ENCODE assay signal across 25 cellular contexts in the genomic region with DNA sequence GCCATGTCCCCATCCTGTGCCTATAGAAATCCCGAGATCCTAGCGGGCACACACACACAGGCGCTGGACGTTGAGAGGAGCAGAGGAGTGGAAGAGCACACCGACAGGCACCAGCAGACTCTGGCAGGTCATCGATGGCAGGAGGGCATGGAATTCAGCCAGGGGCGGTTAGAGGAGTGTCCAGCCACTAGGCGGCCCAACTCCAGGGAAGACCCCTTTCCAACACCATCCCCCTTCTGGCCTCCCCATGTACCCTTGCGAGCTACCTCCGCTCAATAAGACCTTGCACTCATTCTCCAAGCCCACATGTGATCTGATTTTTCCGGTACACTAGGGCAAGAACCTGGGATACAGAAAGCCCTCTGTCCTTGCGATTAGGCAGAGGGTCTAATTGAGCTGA.
DNase-seq lines count a peak whose midpoint lies in the region; ATAC-seq and TF ChIP-seq lines count a peak whose summit lies in the region.
"Had no signal": no experiment of that assay in that cellular context is flagged by ENCODE, and none has a peak within 500 bp of the region (broad histone marks: within the 10 kb centered on the region; RNA-seq: fewer than 3 reads in every experiment).

No MANE protein-coding gene starts in this region.

- no peaks in the 10 kb centered on the region for H3K9me3 ChIP-seq in HUES6 (ENCODE audit: control insufficient read depth, insufficient read depth, low read depth, low read length)
- H3K9me3 ChIP-seq in upper lobe of left lung, result peaks cover 0 to 7% (median 0%) of the 10 kb centered on the region in 4 donors
- H3K9me3 ChIP-seq in CD4-positive, alpha-beta T cell (ENCODE audit: control insufficient read depth, low read length), result peaks cover 4% of the 10 kb centered on the region
- H3K9me3 ChIP-seq: A549; BE2C; BLaER1 treated with 17β-estradiol and CSF1 and Interleukin-3, amounts not matched to agents 10 nM and 100 nM; HAP-1 had no signal

- H3K4me3 Mint-ChIP-seq in natural killer cell treated with Interleukin-12 subunit alpha and Interleukin-12 subunit beta and Interleukin-15 and Interleukin-18, amount 100 ng/mL, for 72 hours, result no peak overlapping the region
- H3K4me3 Mint-ChIP-seq in natural killer cell, result no peak overlapping the region
- H3K4me3 Mint-ChIP-seq in CD4-positive, alpha-beta T cell, result no peak overlapping the region
- H3K4me3 Mint-ChIP-seq: CD14-positive monocyte; CD4-positive, alpha-beta memory T cell; HFFc6 had no signal

- POLR2A ChIA-PET in CD4-positive, alpha-beta T cell (lab: Charles Lee), result no interaction called here

- DNase-seq in natural killer cell treated with Interleukin-12 subunit alpha and Interleukin-12 subunit beta and Interleukin-15 and Interleukin-18, amount 100 ng/mL, for 72 hours (ENCODE audit: low spot score), result no peak
- no peak for DNase-seq in natural killer cell
- peak; percentile 27 for DNase-seq in mesendoderm
- DNase-seq in upper lobe of left lung, result no peak
- DNase-seq in CD4-positive, alpha-beta T cell, result no peak
- no peak for DNase-seq in A172 (ENCODE audit: low spot score)
- DNase-seq: ACHN; AML-193; BE2C; Calu3; CD4-positive, alpha-beta memory T cell; COR-L47; DMS53; DMS79 treated with DMSO at 0.1 percent for 48 hours; GDM1; GM23248; HFFc6 had no signal

- no peak for TF ChIP-seq POLR2A in upper lobe of left lung (IDR thresholded peaks at IDR 0.05)

- H3K4me3 ChIP-seq in HUES6 (ENCODE audit: low read depth, low read length) (peak overlapping the region; percentile 24; the same call in 1 of the 2 replicates), mesendoderm (ENCODE audit: low read length) (no peak overlapping the region), upper lobe of left lung (no peak overlapping the region)
- H3K4me3 ChIP-seq: A549; BLaER1 treated with 17β-estradiol and CSF1 and Interleukin-3, amounts not matched to agents 10 nM and 100 nM; GM12878; GM23248; HAP-1 had no signal

- H2AK5ac ChIP-seq in mesendoderm (ENCODE audit: low read length), result no peak overlapping the region

- no peak overlapping the region for H3K4ac ChIP-seq in mesendoderm (ENCODE audit: low read depth, low read length)

- intact Hi-C loops in natural killer cell (cut with micrococcal nuclease), result no loop called here
- intact Hi-C loops in CD4-positive, alpha-beta T cell (cut with DNase I, micrococcal nuclease), result no loop called here

- no peak overlapping the region for H3K18ac ChIP-seq in mesendoderm (ENCODE audit: low read length)

- H3K9ac ChIP-seq in HUES6 (ENCODE audit: low read length) (no peak overlapping the region), mesendoderm (ENCODE audit: low read length) (no peak overlapping the region)
- H3K9ac ChIP-seq: BLaER1 treated with 17β-estradiol and CSF1 and Interleukin-3, amounts not matched to agents 10 nM and 100 nM; GM23248 had no signal

- no peak overlapping the region for H2BK15ac ChIP-seq in mesendoderm (replicated peaks; ENCODE audit: low read depth)

- no peaks in the 10 kb centered on the region for H3K79me2 ChIP-seq in mesendoderm (ENCODE audit: control insufficient read depth, insufficient read depth, low read length)

- no peak overlapping the region for H4K5ac ChIP-seq in mesendoderm (ENCODE audit: low read length)

- no peak overlapping the region for H3K56ac ChIP-seq in mesendoderm (ENCODE audit: low read length)

- TF ChIP-seq EP300 in upper lobe of left lung (IDR thresholded peaks at IDR 0.05), result no peak

- no CpG with 5 or more reads among the region's 12 CpGs for WGBS in mesendoderm (ENCODE audit: extremely low coverage, insufficient coverage, low lambda C conversion rate)
- WGBS in upper lobe of left lung, 2 donors, result 88 to 90% methylated on average over 9 to 12 of the region's 12 CpGs

- H3K4me1 Mint-ChIP-seq in natural killer cell treated with Interleukin-12 subunit alpha and Interleukin-12 subunit beta and Interleukin-15 and Interleukin-18, amount 100 ng/mL, for 72 hours (ENCODE audit: low read depth in 2 of 2), result no peaks in the 10 kb centered on the region
- H3K4me1 Mint-ChIP-seq in natural killer cell, result no peaks in the 10 kb centered on the region
- no peaks in the 10 kb centered on the region for H3K4me1 Mint-ChIP-seq in CD4-positive, alpha-beta T cell (ENCODE audit: low read depth)
- H3K4me1 Mint-ChIP-seq: CD14-positive monocyte; CD4-positive, alpha-beta memory T cell had no signal

- H3K27ac ChIP-seq in HUES6 (ENCODE audit: low read depth, low read length), result no peak overlapping the region
- H3K27ac ChIP-seq in mesendoderm (ENCODE audit: low read depth, low read length), result no peak overlapping the region
- H3K27ac ChIP-seq in upper lobe of left lung, result no peak overlapping the region
- no peak overlapping the region for H3K27ac ChIP-seq in CD4-positive, alpha-beta T cell (ENCODE audit: low read depth, low read length)
- H3K27ac ChIP-seq: 22Rv1; A549; BLaER1 treated with 17β-estradiol and CSF1 and Interleukin-3, amounts not matched to agents 10 nM and 100 nM; GM23248 had no signal

- H3K27me3 ChIP-seq in HUES6 (ENCODE audit: control insufficient read depth, insufficient read depth, low read length) (no peaks in the 10 kb centered on the region), mesendoderm (ENCODE audit: insufficient read depth, low read length, poor library complexity) (no peaks in the 10 kb centered on the region), upper lobe of left lung (no peaks in the 10 kb centered on the region)
- H3K27me3 ChIP-seq in CD4-positive, alpha-beta T cell (ENCODE audit: control insufficient read depth, insufficient read depth, low read length), result no peaks in the 10 kb centered on the region
- H3K27me3 ChIP-seq: BE2C; BLaER1 treated with 17β-estradiol and CSF1 and Interleukin-3, amounts not matched to agents 10 nM and 100 nM had no signal

- no peaks in the 10 kb centered on the region for H3K36me3 Mint-ChIP-seq in natural killer cell treated with Interleukin-12 subunit alpha and Interleukin-12 subunit beta and Interleukin-15 and Interleukin-18, amount 100 ng/mL, for 72 hours
- no peaks in the 10 kb centered on the region for H3K36me3 Mint-ChIP-seq in natural killer cell
- no peaks in the 10 kb centered on the region for H3K36me3 Mint-ChIP-seq in CD4-positive, alpha-beta T cell (ENCODE audit: low read depth)
- H3K36me3 Mint-ChIP-seq: CD14-positive monocyte; CD4-positive, alpha-beta memory T cell had no signal

- H3K23ac ChIP-seq in mesendoderm (ENCODE audit: low read length), result no peak overlapping the region

- TF ChIP-seq CTCF in natural killer cell (IDR thresholded peaks at IDR 0.05) (no peak), upper lobe of left lung (IDR thresholded peaks at IDR 0.05) (no peak)
- no peak for TF ChIP-seq CTCF in CD4-positive, alpha-beta T cell (IDR thresholded peaks at IDR 0.05)

- H3K27me3 Mint-ChIP-seq in natural killer cell treated with Interleukin-12 subunit alpha and Interleukin-12 subunit beta and Interleukin-15 and Interleukin-18, amount 100 ng/mL, for 72 hours, result no peaks in the 10 kb centered on the region
- H3K27me3 Mint-ChIP-seq in natural killer cell (ENCODE audit: low read depth in 2 of 2), result no peaks in the 10 kb centered on the region
- no peaks in the 10 kb centered on the region for H3K27me3 Mint-ChIP-seq in CD4-positive, alpha-beta T cell
- H3K27me3 Mint-ChIP-seq: CD4-positive, alpha-beta memory T cell had no signal

- H3K36me3 ChIP-seq in HUES6 (ENCODE audit: control insufficient read depth, insufficient read depth, low read length) (no peaks in the 10 kb centered on the region), mesendoderm (ENCODE audit: control insufficient read depth, insufficient read depth, low read length) (no peaks in the 10 kb centered on the region), upper lobe of left lung (no peaks in the 10 kb centered on the region)
- H3K36me3 ChIP-seq: BE2C; BLaER1 treated with 17β-estradiol and CSF1 and Interleukin-3, amounts not matched to agents 10 nM and 100 nM; HAP-1 had no signal

- no peak overlapping the region for H3K27ac Mint-ChIP-seq in natural killer cell treated with Interleukin-12 subunit alpha and Interleukin-12 subunit beta and Interleukin-15 and Interleukin-18, amount 100 ng/mL, for 72 hours
- H3K27ac Mint-ChIP-seq in natural killer cell, result no peak overlapping the region
- no peak overlapping the region for H3K27ac Mint-ChIP-seq in CD4-positive, alpha-beta T cell
- H3K27ac Mint-ChIP-seq: CD4-positive, alpha-beta memory T cell; HFFc6 had no signal

- no peak overlapping the region for H2BK5ac ChIP-seq in mesendoderm (ENCODE audit: low read length)

- no peak overlapping the region for H2BK120ac ChIP-seq in mesendoderm (ENCODE audit: low read depth, low read length)

- peaks cover 8% of the 10 kb centered on the region for H3K9me3 Mint-ChIP-seq in natural killer cell treated with Interleukin-12 subunit alpha and Interleukin-12 subunit beta and Interleukin-15 and Interleukin-18, amount 100 ng/mL, for 72 hours
- H3K9me3 Mint-ChIP-seq in natural killer cell, result peaks cover 3 to 8% of the 10 kb centered on the region in 2 donors
- peaks cover 5% of the 10 kb centered on the region for H3K9me3 Mint-ChIP-seq in CD4-positive, alpha-beta T cell

- no peaks in the 10 kb centered on the region for H3K79me1 ChIP-seq in mesendoderm (ENCODE audit: low read length)

- CTCF ChIA-PET in CD4-positive, alpha-beta T cell (lab: Charles Lee), result no interaction called here

- peak; percentile 24 to 36 for ATAC-seq in natural killer cell treated with Interleukin-12 subunit alpha and Interleukin-12 subunit beta and Interleukin-15 and Interleukin-18, amount 100 ng/mL, for 72 hours
- no peak for ATAC-seq in natural killer cell
- peak; percentile 39 to 55 for ATAC-seq in upper lobe of left lung (ENCODE audit: low FRiP score in 2 of 2)
- ATAC-seq in CD4-positive, alpha-beta T cell (ENCODE audit: poor library complexity), result no peak
- no peak for ATAC-seq in GM18520 (IDR thresholded peaks at IDR 0.05; ENCODE audit: unreplicated experiment)
- ATAC-seq: A549, GM12878 had no signal

- H3K4me2 ChIP-seq in mesendoderm (ENCODE audit: low read length), result no peak overlapping the region
- H3K4me2 ChIP-seq: A549; BLaER1 treated with 17β-estradiol and CSF1 and Interleukin-3, amounts not matched to agents 10 nM and 100 nM had no signal

- H3K4me1 ChIP-seq in HUES6 (ENCODE audit: control insufficient read depth, insufficient read depth, low read length) (no peaks in the 10 kb centered on the region), mesendoderm (ENCODE audit: control insufficient read depth, low read depth, low read length) (no peaks in the 10 kb centered on the region), upper lobe of left lung (no peaks in the 10 kb centered on the region)
- H3K4me1 ChIP-seq: A549; BE2C; BLaER1 treated with 17β-estradiol and CSF1 and Interleukin-3, amounts not matched to agents 10 nM and 100 nM; HAP-1 had no signal

- no peak overlapping the region for H4K8ac ChIP-seq in mesendoderm (ENCODE audit: low read depth, low read length)

Comparison
In these comparisons a context has a peak if more than half of its experiments do, and no peak if none do; other contexts are left out.
1. ATAC-seq: peak in natural killer cell treated with Interleukin-12 subunit alpha and Interleukin-12 subunit beta and Interleukin-15 and Interleukin-18, amount 100 ng/mL, for 72 hours (2 of 2) and upper lobe of left lung (2 of 2); none in natural killer cell (0 of 3), CD4-positive, alpha-beta T cell (single experiment) and GM18520 (single experiment).